ENCODE assay signal across 8 cellular contexts in genomic region chr6:145963216-145964068, GRCh38. TPM values are rescaled to one million over a fixed set of nuclear protein-coding genes. Genes with fewer than 3 reads are reported as not detected.
DNase-seq lines count a peak whose midpoint lies in the region; ATAC-seq and TF ChIP-seq lines count a peak whose summit lies in the region.

No MANE protein-coding gene starts in this region.

- H3K9me3 Mint-ChIP-seq in activated CD4-positive, alpha-beta T cell treated with anti-CD3 and anti-CD28 coated beads for 36 hours (ENCODE audit: low read depth): no peaks in the 10 kb centered on the region
- H3K9me3 Mint-ChIP-seq in dendritic cell treated with granulocyte-macrophage colony-stimulating factor and Interleukin-4, amounts not matched to agents 40 ng/mL and 50 ng/mL, for 4 days: no peaks in the 10 kb centered on the region

- intact Hi-C loops in activated CD4-positive, alpha-beta T cell treated with anti-CD3 and anti-CD28 coated beads for 36 hours (cut with DNase I, micrococcal nuclease): loop anchor here (1.0 to 10.0 kb wide), 7 partner anchors 149 to 1749 kb away; partner anchors contain the start of genes FBXO30 (in 2 of the 2), EPM2A (in 1 of the 2) and STXBP5 (in 1 of the 2)
- intact Hi-C loops in dendritic cell treated with granulocyte-macrophage colony-stimulating factor and Interleukin-4, amounts not matched to agents 40 ng/mL and 50 ng/mL, for 4 days (cut with micrococcal nuclease): loop anchor here (1.0 to 10.0 kb wide), 7 partner anchors 149 to 1241 kb away; partner anchors contain the start of genes ADGB, EPM2A, FBXO30 and STXBP5
- intact Hi-C loops in lower lobe of right lung (cut with DNase I): no loop called here

- H3K9me3 ChIP-seq in HEK293 (ENCODE audit: control insufficient read depth, insufficient read depth, low read depth, low read length) (no peaks in the 10 kb centered on the region), lower lobe of right lung (no peaks in the 10 kb centered on the region)

- no peaks in the 10 kb centered on the region for H3K27me3 ChIP-seq in lower lobe of right lung (ENCODE audit: low read depth)

- TF ChIP-seq CTCF in GM12865 (IDR thresholded peaks at IDR 0.05; ENCODE audit: insufficient read depth, low read depth, low read length, missing control alignments) (no peak), HEK293 (tag by site-specific recombination; IDR thresholded peaks at IDR 0.05) (no peak), lower lobe of right lung (IDR thresholded peaks at IDR 0.05) (no peak)

- CTCF ChIA-PET in HEK293 (lab: Yijun Ruan, JAX): interaction anchor here (0.6 kb wide), 2 partner anchors 639 to 1234 kb away, joined by 3 read pairs; no protein-coding TSS in a partner anchor
- CTCF ChIA-PET in activated CD4-positive, alpha-beta T cell treated with anti-CD3 and anti-CD28 coated beads for 36 hours (lab: Charles Lee): interaction anchor here (1.1 kb wide), 1 partner anchor 22 kb away, joined by 3 read pairs; no protein-coding TSS in a partner anchor

- peaks cover 44% of the 10 kb centered on the region for H3K4me1 Mint-ChIP-seq in activated CD4-positive, alpha-beta T cell treated with anti-CD3 and anti-CD28 coated beads for 36 hours
- peaks cover 20% of the 10 kb centered on the region for H3K4me1 Mint-ChIP-seq in dendritic cell treated with granulocyte-macrophage colony-stimulating factor and Interleukin-4, amounts not matched to agents 40 ng/mL and 50 ng/mL, for 4 days (ENCODE audit: low read depth)

- peak overlapping the region; percentile 88 for H3K27ac Mint-ChIP-seq in activated CD4-positive, alpha-beta T cell treated with anti-CD3 and anti-CD28 coated beads for 36 hours
- H3K27ac Mint-ChIP-seq in dendritic cell treated with granulocyte-macrophage colony-stimulating factor and Interleukin-4, amounts not matched to agents 40 ng/mL and 50 ng/mL, for 4 days: peak overlapping the region; percentile 94

- POLR2A ChIA-PET in HEK293 (lab: Yijun Ruan, JAX): interaction anchor here (0.6 to 1.9 kb wide), 8 partner anchors 14 to 816 kb away, joined by 3 to 14 read pairs (median 4); partner anchors contain the start of genes EPM2A and FBXO30
- POLR2A ChIA-PET in activated CD4-positive, alpha-beta T cell treated with anti-CD3 and anti-CD28 coated beads for 36 hours (lab: Charles Lee): interaction anchor here (1.0 kb wide), 1 partner anchor 148 kb away, joined by 9 read pairs; the partner anchor contains the start of gene FBXO30

- no peaks in the 10 kb centered on the region for H3K27me3 Mint-ChIP-seq in activated CD4-positive, alpha-beta T cell treated with anti-CD3 and anti-CD28 coated beads for 36 hours
- H3K27me3 Mint-ChIP-seq in dendritic cell treated with granulocyte-macrophage colony-stimulating factor and Interleukin-4, amounts not matched to agents 40 ng/mL and 50 ng/mL, for 4 days: no peaks in the 10 kb centered on the region

- H3K27ac ChIP-seq in HEK293 (ENCODE audit: extremely low read depth, low read depth, low read length): peak overlapping the region; percentile 58; the same call in 1 of the 2 replicates
- H3K27ac ChIP-seq in lower lobe of right lung: peak overlapping the region; percentile 83

- peak overlapping the region; percentile 57 for H3K4me3 ChIP-seq in GM12865 (ENCODE audit: low read depth, low read length)
- H3K4me3 ChIP-seq in HEK293 (ENCODE audit: low read depth, low read length): peak overlapping the region; percentile 95
- peak overlapping the region; percentile 90 for H3K4me3 ChIP-seq in lower lobe of right lung

- DNase-seq in GM12865 (ENCODE audit: low read depth): peak; percentile 63
- DNase-seq in MV-4-11 (lab: John Stamatoyannopoulos, UW): peak; percentile 46
- DNase-seq in activated CD4-positive, alpha-beta T cell treated with anti-CD3 and anti-CD28 coated beads for 36 hours: peak; percentile 67
- DNase-seq in lower lobe of right lung: peak; percentile 69
- peak; percentile 25 to 26 for DNase-seq in stimulated activated CD4-positive, alpha-beta T cell treated with anti-CD3 and anti-CD28 coated beads, Interleukin-4, amount 100 ng/mL, for 48 hours (ENCODE audit: low read depth in 2 of 2)
- no peak for DNase-seq in NCI-H1694 (lab: John Stamatoyannopoulos, UW)

- H3K36me3 ChIP-seq in HEK293 (ENCODE audit: control insufficient read depth in 2 of 2, insufficient read depth in 1 of 2, low read length in 2 of 2) (peaks cover 0 to 21% of the 10 kb centered on the region in 2 experiments; a peak in 1 of 3 replicates), lower lobe of right lung (no peaks in the 10 kb centered on the region)

- H3K4me3 Mint-ChIP-seq in activated CD4-positive, alpha-beta T cell treated with anti-CD3 and anti-CD28 coated beads for 36 hours: peak overlapping the region; percentile 94
- peak overlapping the region; percentile 92 for H3K4me3 Mint-ChIP-seq in dendritic cell treated with granulocyte-macrophage colony-stimulating factor and Interleukin-4, amounts not matched to agents 40 ng/mL and 50 ng/mL, for 4 days

- H3K36me3 Mint-ChIP-seq in activated CD4-positive, alpha-beta T cell treated with anti-CD3 and anti-CD28 coated beads for 36 hours (ENCODE audit: low read depth): peaks cover 2% of the 10 kb centered on the region
- peaks cover 9% of the 10 kb centered on the region for H3K36me3 Mint-ChIP-seq in dendritic cell treated with granulocyte-macrophage colony-stimulating factor and Interleukin-4, amounts not matched to agents 40 ng/mL and 50 ng/mL, for 4 days (ENCODE audit: low read depth)

- ATAC-seq in activated CD4-positive, alpha-beta T cell treated with anti-CD3 and anti-CD28 coated beads for 36 hours: peak; percentile 34
- ATAC-seq in lower lobe of right lung: peak; percentile 68 to 76

- H3K4me1 ChIP-seq in HEK293 (ENCODE audit: control insufficient read depth, insufficient read depth, low read length) (no peaks in the 10 kb centered on the region), lower lobe of right lung (peaks cover 38% of the 10 kb centered on the region)

TF ChIP-seq in HEK293, 187 proteins besides CTCF, POLR2A, EP300 and RAD21 (continues in another document):
- TF ChIP-seq ZNF692 (tag by site-specific recombination; IDR thresholded peaks at IDR 0.05) (0 out of 2 replicates have a peak, but pooled peaks have one; percentile 5), ZNF549 (tag by site-specific recombination; IDR thresholded peaks at IDR 0.05) (no peak), ZNF747 (tag by site-specific recombination; IDR thresholded peaks at IDR 0.05) (no peak), KLF8 (tag by site-specific recombination; IDR thresholded peaks at IDR 0.05) (no peak), ZBTB8A (tag by site-specific recombination; IDR thresholded peaks at IDR 0.05) (no peak), ZNF23 (tag by site-specific recombination; IDR thresholded peaks at IDR 0.05; ENCODE audit: borderline replicate concordance) (no peak), HOXD13 (CRISPR knock-in tag; IDR thresholded peaks at IDR 0.05; ENCODE audit: borderline replicate concordance) (no peak), ZBTB17 (tag by site-specific recombination; IDR thresholded peaks at IDR 0.05) (no peak), ZBTB6 (tag by site-specific recombination; IDR thresholded peaks at IDR 0.05) (peak; percentile 73; the same call in 1 of the 2 replicates), ZNF335 (tag by site-specific recombination; conservative IDR thresholded peaks at IDR 0.05) (no peak), KLF17 (tag by site-specific recombination; IDR thresholded peaks at IDR 0.05) (no peak)
- TF ChIP-seq, protein P1, sequence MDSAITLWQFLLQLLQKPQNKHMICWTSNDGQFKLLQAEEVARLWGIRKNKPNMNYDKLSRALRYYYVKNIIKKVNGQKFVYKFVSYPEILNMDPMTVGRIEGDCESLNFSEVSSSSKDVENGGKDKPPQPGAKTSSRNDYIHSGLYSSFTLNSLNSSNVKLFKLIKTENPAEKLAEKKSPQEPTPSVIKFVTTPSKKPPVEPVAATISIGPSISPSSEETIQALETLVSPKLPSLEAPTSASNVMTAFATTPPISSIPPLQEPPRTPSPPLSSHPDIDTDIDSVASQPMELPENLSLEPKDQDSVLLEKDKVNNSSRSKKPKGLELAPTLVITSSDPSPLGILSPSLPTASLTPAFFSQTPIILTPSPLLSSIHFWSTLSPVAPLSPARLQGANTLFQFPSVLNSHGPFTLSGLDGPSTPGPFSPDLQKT (IDR thresholded peaks at IDR 0.05; ENCODE audit: borderline replicate concordance, low read depth, low read length): no peak

RNA-seq across cellular contexts. Expression of gene SHPRH, which starts 0.7 kb away (rescaled TPM):
- total RNA-seq in activated CD4-positive, alpha-beta T cell treated with anti-CD3 and anti-CD28 coated beads for 36 hours: 10 to 100 TPM; 12.6 to 14.2 TPM
- 18.8 TPM for total RNA-seq in lower lobe of right lung
